1 cellular context compared by ENCODE assay signal in the genomic region with DNA sequence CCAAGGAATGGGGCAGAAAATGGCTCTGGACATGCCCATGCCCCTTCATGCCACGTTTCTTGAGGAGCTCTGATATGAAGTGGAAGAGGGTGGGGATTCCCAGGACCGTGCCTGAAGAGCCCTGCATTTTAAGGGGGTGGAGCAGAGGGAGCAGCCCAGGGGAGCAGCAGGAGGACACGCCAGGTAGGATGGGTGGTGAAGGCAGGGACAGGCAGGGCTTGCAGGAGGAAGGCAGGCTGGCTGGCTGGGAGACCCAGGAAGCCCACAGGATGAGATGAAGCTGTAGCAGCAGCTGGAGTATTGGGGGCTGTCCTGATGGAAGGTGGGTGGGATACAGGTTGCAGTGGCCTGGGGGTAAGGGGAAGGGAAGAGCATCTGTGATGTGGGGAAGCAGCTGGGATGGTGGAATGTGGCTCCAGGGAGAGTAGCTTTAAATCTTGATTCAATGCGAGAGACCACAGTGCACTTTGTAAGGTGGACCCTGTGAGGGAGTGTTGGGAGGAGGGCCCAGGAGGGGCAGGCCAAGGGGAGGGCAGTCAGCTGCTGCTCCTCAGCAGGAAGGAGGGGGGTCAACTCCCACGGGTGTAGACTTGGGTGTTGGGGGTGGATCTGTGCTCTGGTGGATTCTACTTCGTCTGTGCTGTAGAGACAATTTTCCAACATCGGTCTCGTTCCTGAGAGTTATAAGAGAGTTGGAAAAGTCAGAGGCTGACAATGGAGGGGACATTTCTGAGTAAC.
TF ChIP-seq lines count a peak whose summit lies in the region.

No MANE protein-coding gene starts in this region.

TF ChIP-seq in H1, 55 proteins besides CTCF, POLR2A, EP300 and RAD21:
- TF ChIP-seq, protein P1, sequence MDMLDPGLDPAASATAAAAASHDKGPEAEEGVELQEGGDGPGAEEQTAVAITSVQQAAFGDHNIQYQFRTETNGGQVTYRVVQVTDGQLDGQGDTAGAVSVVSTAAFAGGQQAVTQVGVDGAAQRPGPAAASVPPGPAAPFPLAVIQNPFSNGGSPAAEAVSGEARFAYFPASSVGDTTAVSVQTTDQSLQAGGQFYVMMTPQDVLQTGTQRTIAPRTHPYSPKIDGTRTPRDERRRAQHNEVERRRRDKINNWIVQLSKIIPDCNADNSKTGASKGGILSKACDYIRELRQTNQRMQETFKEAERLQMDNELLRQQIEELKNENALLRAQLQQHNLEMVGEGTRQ (IDR thresholded peaks at IDR 0.05; ENCODE audit: low read length) = no peak
- no peak for TF ChIP-seq CREB1 (IDR thresholded peaks at IDR 0.05)
- no peak for TF ChIP-seq YY1 (IDR thresholded peaks at IDR 0.05; ENCODE audit: low read depth, low read length)
- TF ChIP-seq BACH1 (IDR thresholded peaks at IDR 0.05; ENCODE audit: low read length) = no peak
- no peak for TF ChIP-seq HDAC6 (IDR thresholded peaks at IDR 0.05; ENCODE audit: low read depth, low read length)
- TF ChIP-seq CEBPB (IDR thresholded peaks at IDR 0.05; ENCODE audit: low read depth, low read length) = no peak
- TF ChIP-seq TAF7 (optimal IDR thresholded peaks at IDR 0.05; ENCODE audit: borderline replicate concordance, low read depth, low read length) = no peak
- no peak for TF ChIP-seq MAFK (IDR thresholded peaks at IDR 0.05; ENCODE audit: low read depth, low read length)
- no peak for TF ChIP-seq NRF1 (IDR thresholded peaks at IDR 0.05; ENCODE audit: low read depth, low read length)
- TF ChIP-seq RBBP5 (IDR thresholded peaks at IDR 0.05; ENCODE audit: borderline replicate concordance, low read depth, low read length) = no peak
- TF ChIP-seq TEAD4 (IDR thresholded peaks at IDR 0.05; ENCODE audit: low read depth, low read length) = no peak
- TF ChIP-seq, protein P2, sequence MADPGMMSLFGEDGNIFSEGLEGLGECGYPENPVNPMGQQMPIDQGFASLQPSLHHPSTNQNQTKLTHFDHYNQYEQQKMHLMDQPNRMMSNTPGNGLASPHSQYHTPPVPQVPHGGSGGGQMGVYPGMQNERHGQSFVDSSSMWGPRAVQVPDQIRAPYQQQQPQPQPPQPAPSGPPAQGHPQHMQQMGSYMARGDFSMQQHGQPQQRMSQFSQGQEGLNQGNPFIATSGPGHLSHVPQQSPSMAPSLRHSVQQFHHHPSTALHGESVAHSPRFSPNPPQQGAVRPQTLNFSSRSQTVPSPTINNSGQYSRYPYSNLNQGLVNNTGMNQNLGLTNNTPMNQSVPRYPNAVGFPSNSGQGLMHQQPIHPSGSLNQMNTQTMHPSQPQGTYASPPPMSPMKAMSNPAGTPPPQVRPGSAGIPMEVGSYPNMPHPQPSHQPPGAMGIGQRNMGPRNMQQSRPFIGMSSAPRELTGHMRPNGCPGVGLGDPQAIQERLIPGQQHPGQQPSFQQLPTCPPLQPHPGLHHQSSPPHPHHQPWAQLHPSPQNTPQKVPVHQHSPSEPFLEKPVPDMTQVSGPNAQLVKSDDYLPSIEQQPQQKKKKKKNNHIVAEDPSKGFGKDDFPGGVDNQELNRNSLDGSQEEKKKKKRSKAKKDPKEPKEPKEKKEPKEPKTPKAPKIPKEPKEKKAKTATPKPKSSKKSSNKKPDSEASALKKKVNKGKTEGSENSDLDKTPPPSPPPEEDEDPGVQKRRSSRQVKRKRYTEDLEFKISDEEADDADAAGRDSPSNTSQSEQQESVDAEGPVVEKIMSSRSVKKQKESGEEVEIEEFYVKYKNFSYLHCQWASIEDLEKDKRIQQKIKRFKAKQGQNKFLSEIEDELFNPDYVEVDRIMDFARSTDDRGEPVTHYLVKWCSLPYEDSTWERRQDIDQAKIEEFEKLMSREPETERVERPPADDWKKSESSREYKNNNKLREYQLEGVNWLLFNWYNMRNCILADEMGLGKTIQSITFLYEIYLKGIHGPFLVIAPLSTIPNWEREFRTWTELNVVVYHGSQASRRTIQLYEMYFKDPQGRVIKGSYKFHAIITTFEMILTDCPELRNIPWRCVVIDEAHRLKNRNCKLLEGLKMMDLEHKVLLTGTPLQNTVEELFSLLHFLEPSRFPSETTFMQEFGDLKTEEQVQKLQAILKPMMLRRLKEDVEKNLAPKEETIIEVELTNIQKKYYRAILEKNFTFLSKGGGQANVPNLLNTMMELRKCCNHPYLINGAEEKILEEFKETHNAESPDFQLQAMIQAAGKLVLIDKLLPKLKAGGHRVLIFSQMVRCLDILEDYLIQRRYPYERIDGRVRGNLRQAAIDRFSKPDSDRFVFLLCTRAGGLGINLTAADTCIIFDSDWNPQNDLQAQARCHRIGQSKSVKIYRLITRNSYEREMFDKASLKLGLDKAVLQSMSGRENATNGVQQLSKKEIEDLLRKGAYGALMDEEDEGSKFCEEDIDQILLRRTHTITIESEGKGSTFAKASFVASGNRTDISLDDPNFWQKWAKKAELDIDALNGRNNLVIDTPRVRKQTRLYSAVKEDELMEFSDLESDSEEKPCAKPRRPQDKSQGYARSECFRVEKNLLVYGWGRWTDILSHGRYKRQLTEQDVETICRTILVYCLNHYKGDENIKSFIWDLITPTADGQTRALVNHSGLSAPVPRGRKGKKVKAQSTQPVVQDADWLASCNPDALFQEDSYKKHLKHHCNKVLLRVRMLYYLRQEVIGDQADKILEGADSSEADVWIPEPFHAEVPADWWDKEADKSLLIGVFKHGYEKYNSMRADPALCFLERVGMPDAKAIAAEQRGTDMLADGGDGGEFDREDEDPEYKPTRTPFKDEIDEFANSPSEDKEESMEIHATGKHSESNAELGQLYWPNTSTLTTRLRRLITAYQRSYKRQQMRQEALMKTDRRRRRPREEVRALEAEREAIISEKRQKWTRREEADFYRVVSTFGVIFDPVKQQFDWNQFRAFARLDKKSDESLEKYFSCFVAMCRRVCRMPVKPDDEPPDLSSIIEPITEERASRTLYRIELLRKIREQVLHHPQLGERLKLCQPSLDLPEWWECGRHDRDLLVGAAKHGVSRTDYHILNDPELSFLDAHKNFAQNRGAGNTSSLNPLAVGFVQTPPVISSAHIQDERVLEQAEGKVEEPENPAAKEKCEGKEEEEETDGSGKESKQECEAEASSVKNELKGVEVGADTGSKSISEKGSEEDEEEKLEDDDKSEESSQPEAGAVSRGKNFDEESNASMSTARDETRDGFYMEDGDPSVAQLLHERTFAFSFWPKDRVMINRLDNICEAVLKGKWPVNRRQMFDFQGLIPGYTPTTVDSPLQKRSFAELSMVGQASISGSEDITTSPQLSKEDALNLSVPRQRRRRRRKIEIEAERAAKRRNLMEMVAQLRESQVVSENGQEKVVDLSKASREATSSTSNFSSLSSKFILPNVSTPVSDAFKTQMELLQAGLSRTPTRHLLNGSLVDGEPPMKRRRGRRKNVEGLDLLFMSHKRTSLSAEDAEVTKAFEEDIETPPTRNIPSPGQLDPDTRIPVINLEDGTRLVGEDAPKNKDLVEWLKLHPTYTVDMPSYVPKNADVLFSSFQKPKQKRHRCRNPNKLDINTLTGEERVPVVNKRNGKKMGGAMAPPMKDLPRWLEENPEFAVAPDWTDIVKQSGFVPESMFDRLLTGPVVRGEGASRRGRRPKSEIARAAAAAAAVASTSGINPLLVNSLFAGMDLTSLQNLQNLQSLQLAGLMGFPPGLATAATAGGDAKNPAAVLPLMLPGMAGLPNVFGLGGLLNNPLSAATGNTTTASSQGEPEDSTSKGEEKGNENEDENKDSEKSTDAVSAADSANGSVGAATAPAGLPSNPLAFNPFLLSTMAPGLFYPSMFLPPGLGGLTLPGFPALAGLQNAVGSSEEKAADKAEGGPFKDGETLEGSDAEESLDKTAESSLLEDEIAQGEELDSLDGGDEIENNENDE (IDR thresholded peaks at IDR 0.05; ENCODE audit: insufficient replicate concordance, low read length) = no peak
